Comparison of ENCODE assay signal across 20 cellular contexts in the genomic region with DNA sequence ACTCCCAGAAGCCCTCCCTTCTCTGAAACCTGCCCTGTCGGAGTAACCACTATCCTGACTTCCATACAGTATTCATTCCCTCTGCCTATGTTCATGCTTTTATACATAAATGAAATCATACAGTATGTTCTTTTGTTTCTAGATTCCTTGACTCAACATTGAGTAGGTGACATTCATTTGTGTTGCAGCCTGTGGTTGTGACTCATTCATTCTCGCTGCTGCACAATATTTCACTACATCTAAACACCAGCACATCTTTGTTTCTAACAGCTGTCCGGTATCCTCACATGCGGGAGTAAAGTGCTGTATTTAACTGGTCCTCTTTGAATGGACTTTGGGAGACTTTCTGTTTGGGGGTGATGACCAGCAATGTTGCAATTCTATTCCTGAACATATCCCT.
DNase-seq lines count a peak whose midpoint lies in the region; ATAC-seq and TF ChIP-seq lines count a peak whose summit lies in the region.
"Had no signal": no experiment of that assay in that cellular context is flagged by ENCODE, and none has a peak within 500 bp of the region (broad histone marks: within the 10 kb centered on the region; RNA-seq: fewer than 3 reads in every experiment).

No MANE protein-coding gene starts in this region.

- no peak for TF ChIP-seq CTCF in brain microvascular endothelial cell (IDR thresholded peaks at IDR 0.05; ENCODE audit: low read depth, low read length, missing control alignments)
- no peak for TF ChIP-seq CTCF in foreskin keratinocyte (conservative IDR thresholded peaks at IDR 0.05)
- TF ChIP-seq CTCF in prostate gland (IDR thresholded peaks at IDR 0.05), result no peak
- no peak for TF ChIP-seq CTCF in CD14-positive monocyte (IDR thresholded peaks at IDR 0.05)

- intact Hi-C loops in prostate gland (cut with DNase I), result no loop called here
- intact Hi-C loops in CD14-positive monocyte (cut with micrococcal nuclease), result no loop called here

- H3K36me3 Mint-ChIP-seq in effector memory CD8-positive, alpha-beta T cell (ENCODE audit: insufficient read depth), result no peaks in the 10 kb centered on the region
- H3K36me3 Mint-ChIP-seq in CD14-positive monocyte, result no peaks in the 10 kb centered on the region
- H3K36me3 Mint-ChIP-seq: brain had no signal

- no peak overlapping the region for H3K14ac ChIP-seq in mesenchymal stem cell (ENCODE audit: low read length in 2 of 2)

- no peak overlapping the region for H2BK5ac ChIP-seq in mesenchymal stem cell (ENCODE audit: low read depth, low read length, poor library complexity, severe bottlenecking)

- H3K79me1 ChIP-seq in mesenchymal stem cell (replicated peaks; ENCODE audit: low read length, poor library complexity, severe bottlenecking), result no peaks in the 10 kb centered on the region

- no peaks in the 10 kb centered on the region for H3K4me1 Mint-ChIP-seq in effector memory CD8-positive, alpha-beta T cell (ENCODE audit: low read depth in 2 of 2)
- peaks cover 2% of the 10 kb centered on the region for H3K4me1 Mint-ChIP-seq in CD14-positive monocyte
- H3K4me1 Mint-ChIP-seq: activated B cell treated with CpG ODN at 0.5 μM for 24 hours, nephron, T-helper 17 cell had no signal

- peaks cover 9 to 44% of the 10 kb centered on the region in 2 donors for H3K27me3 Mint-ChIP-seq in effector memory CD8-positive, alpha-beta T cell
- H3K27me3 Mint-ChIP-seq in CD14-positive monocyte (ENCODE audit: low read depth in 3 of 3), result peaks cover 4 to 10% (median 9%) of the 10 kb centered on the region in 3 donors

- H3K4me3 ChIP-seq in brain microvascular endothelial cell (ENCODE audit: low read depth, low read length) (no peak overlapping the region), mesenchymal stem cell (ENCODE audit: insufficient read depth in 1 of 2, low read depth in 1 of 2, low read length in 2 of 2) (no peak overlapping the region), prostate gland (no peak overlapping the region)
- H3K4me3 ChIP-seq: lower lobe of right lung had no signal

- no peak overlapping the region for H2BK120ac ChIP-seq in mesenchymal stem cell (ENCODE audit: low read depth, low read length)

- no peak for ATAC-seq in foreskin keratinocyte
- ATAC-seq in effector memory CD8-positive, alpha-beta T cell (replicated peaks), result no peak
- ATAC-seq: lower lobe of right lung, Panc1, T-helper 17 cell had no signal

- H3K27me3 ChIP-seq in brain microvascular endothelial cell (replicated peaks) (no peaks in the 10 kb centered on the region), mesenchymal stem cell (ENCODE audit: control insufficient read depth in 1 of 2, insufficient read depth in 1 of 2, low read length in 2 of 2) (peaks cover 0 to 34% of the 10 kb centered on the region in 2 experiments), foreskin keratinocyte (no peaks in the 10 kb centered on the region), prostate gland (replicated peaks; ENCODE audit: insufficient read depth) (no peaks in the 10 kb centered on the region)

- peaks cover 0 to 9% of the 10 kb centered on the region in 2 donors for H3K9me3 Mint-ChIP-seq in effector memory CD8-positive, alpha-beta T cell
- peaks cover 0 to 16% (median 9%) of the 10 kb centered on the region in 7 donors for H3K9me3 Mint-ChIP-seq in CD14-positive monocyte

- H3K36me3 ChIP-seq in brain microvascular endothelial cell (replicated peaks) (no peaks in the 10 kb centered on the region), mesenchymal stem cell (ENCODE audit: control insufficient read depth in 1 of 2, insufficient read depth in 2 of 2, low read depth in 1 of 2, low read length in 2 of 2) (no peaks in the 10 kb centered on the region), prostate gland (no peaks in the 10 kb centered on the region)
- H3K36me3 ChIP-seq: lower lobe of right lung had no signal

- TF ChIP-seq POLR2A in prostate gland (IDR thresholded peaks at IDR 0.05), result no peak

- no peak overlapping the region for H3K27ac Mint-ChIP-seq in effector memory CD8-positive, alpha-beta T cell
- H3K27ac Mint-ChIP-seq in CD14-positive monocyte, result no peak overlapping the region
- H3K27ac Mint-ChIP-seq: activated B cell treated with CpG ODN at 0.5 μM for 24 hours, nephron, T-helper 17 cell had no signal

- H3K4me1 ChIP-seq in mesenchymal stem cell (ENCODE audit: control insufficient read depth, insufficient read depth, low read depth, low read length), result peaks cover 2% of the 10 kb centered on the region
- H3K4me1 ChIP-seq in foreskin keratinocyte, result no peaks in the 10 kb centered on the region
- no peaks in the 10 kb centered on the region for H3K4me1 ChIP-seq in prostate gland (replicated peaks)
- H3K4me1 ChIP-seq: lower lobe of right lung had no signal

- H3K9me3 ChIP-seq in mesenchymal stem cell (ENCODE audit: control insufficient read depth, low read length) (peaks cover 12% of the 10 kb centered on the region), prostate gland (no peaks in the 10 kb centered on the region)

- in situ Hi-C loops in brain microvascular endothelial cell (cut with HindIII; ENCODE audit: low pct_ligation_motif_present, low sequenced_read_pairs), result no loop called here

- H3K9ac ChIP-seq in mesenchymal stem cell (ENCODE audit: low read length), result no peak overlapping the region

- H4K91ac ChIP-seq in mesenchymal stem cell (ENCODE audit: low read length), result peak overlapping the region; percentile 3

- peak overlapping the region in 1 of 2 experiments; percentile 43 for H2BK12ac ChIP-seq in mesenchymal stem cell (ENCODE audit: low read length in 2 of 2)

- H3K23ac ChIP-seq in mesenchymal stem cell (ENCODE audit: low read length in 2 of 2), result no peak overlapping the region

- peak; percentile 87 for DNase-seq in EH (ENCODE audit: low read depth)
- DNase-seq in M059J (ENCODE audit: low read depth), result peak; percentile 85
- DNase-seq in brain microvascular endothelial cell, result peak; percentile 81
- DNase-seq in mesenchymal stem cell, result peak; percentile 89
- no peak for DNase-seq in foreskin keratinocyte
- DNase-seq in effector memory CD8-positive, alpha-beta T cell, result no peak
- DNase-seq in prostate gland (ENCODE audit: low spot score), result no peak
- no peak for DNase-seq in CD14-positive monocyte (ENCODE audit: low spot score)
- DNase-seq: activated B cell treated with CpG ODN at 0.5 μM for 24 hours; activated naive CD4-positive, alpha-beta T cell; C1 segment of cervical spinal cord; effector CD4-positive, alpha-beta T cell; lower lobe of right lung; NCI-H2029 treated with DMSO at 0.1 percent for 48 hours; NCI-H526 treated with DMSO at 0.1 percent for 48 hours; stimulated activated CD4-positive, alpha-beta T cell treated with anti-CD3 and anti-CD28 coated beads, Interleukin-1b, Interleukin-23, amount 100 ng/mL, for 48 hours; T-helper 17 cell had no signal

- no peak overlapping the region for H3K4me3 Mint-ChIP-seq in effector memory CD8-positive, alpha-beta T cell
- H3K4me3 Mint-ChIP-seq in CD14-positive monocyte, result no peak overlapping the region
- H3K4me3 Mint-ChIP-seq: activated B cell treated with CpG ODN at 0.5 μM for 24 hours, brain, nephron, T-helper 17 cell had no signal

- H3K27ac ChIP-seq in brain microvascular endothelial cell (peak overlapping the region; percentile 43), mesenchymal stem cell (ENCODE audit: low read length, poor library complexity, severe bottlenecking) (no peak overlapping the region), foreskin keratinocyte (no peak overlapping the region), prostate gland (no peak overlapping the region)
- H3K27ac ChIP-seq: lower lobe of right lung had no signal

- H3K4ac ChIP-seq in mesenchymal stem cell (ENCODE audit: low read depth in 1 of 2, low read length in 2 of 2), result peak overlapping the region; percentile 30 to 77

- no peak overlapping the region for H4K8ac ChIP-seq in mesenchymal stem cell (ENCODE audit: low read length)

- 10% methylated on average over 2 of the region's 4 CpGs for WGBS in mesenchymal stem cell
- WGBS in prostate gland, result 79% methylated on average over 4 of the region's 4 CpGs

- H2AFZ ChIP-seq in mesenchymal stem cell (ENCODE audit: low read depth, low read length), result no peak overlapping the region

- H2AK5ac ChIP-seq in mesenchymal stem cell (ENCODE audit: low read length, severe bottlenecking), result no peak overlapping the region

- peak overlapping the region in 1 of 2 experiments; percentile 59 for H3K18ac ChIP-seq in mesenchymal stem cell (ENCODE audit: low read depth in 1 of 2, low read length in 2 of 2)

- H3K4me2 ChIP-seq in mesenchymal stem cell (ENCODE audit: low read length, poor library complexity, severe bottlenecking), result no peak overlapping the region

- no peak overlapping the region for H2BK15ac ChIP-seq in mesenchymal stem cell (ENCODE audit: low read depth, poor library complexity, severe bottlenecking)

Comparison
In these comparisons a context has a peak if more than half of its experiments do, and no peak if none do; other contexts are left out.
1. DNase-seq: peak in EH (single experiment), M059J (single experiment), brain microvascular endothelial cell (single experiment) and mesenchymal stem cell (single experiment); none in foreskin keratinocyte (0 of 2), effector memory CD8-positive, alpha-beta T cell (0 of 3), prostate gland (single experiment) and CD14-positive monocyte (single experiment).